In the genomic region with DNA sequence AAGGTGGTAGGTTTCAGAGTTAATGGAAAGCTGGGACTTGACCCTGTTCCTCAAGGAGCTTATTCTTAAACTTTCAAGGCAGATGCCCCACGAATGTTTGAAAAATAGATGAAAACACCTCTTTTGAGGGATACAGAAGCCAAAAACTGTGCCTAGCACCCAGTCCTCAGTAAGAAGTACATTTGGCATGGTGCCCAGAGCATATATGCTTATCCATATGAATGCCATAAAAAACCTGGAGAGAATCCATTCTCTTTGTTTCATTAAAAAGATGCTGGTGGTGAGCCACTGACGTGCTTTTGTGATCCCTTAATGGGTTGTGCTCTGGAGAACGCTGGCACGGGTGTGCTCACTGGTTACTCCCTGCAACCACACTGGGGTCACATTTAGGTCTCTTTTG, we compare ENCODE assay signal across 14 cellular contexts.
"Had no signal": no experiment of that assay in that cellular context is flagged by ENCODE, and none has a peak within 500 bp of the region (broad histone marks: within the 10 kb centered on the region; RNA-seq: fewer than 3 reads in every experiment).

No MANE protein-coding gene starts in this region.

- H3K27ac ChIP-seq: neutrophil had no signal

- H3K4me3 ChIP-seq: mucosa of descending colon, smooth muscle cell had no signal

- H3K27me3 ChIP-seq: neutrophil had no signal

- ATAC-seq: effector memory CD8-positive, alpha-beta T cell; mucosa of descending colon; naive thymus-derived CD8-positive, alpha-beta T cell; stimulated activated naive CD8-positive, alpha-beta T cell treated with anti-CD3 and anti-CD28 coated beads, Interleukin-15, Interleukin-2, amounts not matched to agents 100 U/mL and 50 U/mL, for 24 hours had no signal

- H3K4me3 Mint-ChIP-seq: activated CD4-positive, alpha-beta T cell treated with anti-CD3 and anti-CD28 coated beads, Interleukin-2, amount 10 ng/mL, durations not matched to agents 7 days and 5 days; activated naive CD8-positive, alpha-beta T cell treated with anti-CD3 and anti-CD28 coated beads for 36 hours; brain; effector memory CD8-positive, alpha-beta T cell; naive thymus-derived CD8-positive, alpha-beta T cell; T-helper 2 cell treated with Interferon-gamma antibody and Interleukin-4, amounts not matched to agents 5 μg/mL and 100 μg/mL, for 36 hours had no signal

- H3K9me3 Mint-ChIP-seq: activated CD4-positive, alpha-beta T cell treated with anti-CD3 and anti-CD28 coated beads, Interleukin-2, amount 10 ng/mL, durations not matched to agents 7 days and 5 days; activated naive CD8-positive, alpha-beta T cell treated with anti-CD3 and anti-CD28 coated beads for 36 hours; brain; effector memory CD8-positive, alpha-beta T cell; T-helper 2 cell treated with Interferon-gamma antibody and Interleukin-4, amounts not matched to agents 5 μg/mL and 100 μg/mL, for 36 hours had no signal

- H3K27ac Mint-ChIP-seq: activated CD4-positive, alpha-beta T cell treated with anti-CD3 and anti-CD28 coated beads, Interleukin-2, amount 10 ng/mL, durations not matched to agents 7 days and 5 days; activated naive CD8-positive, alpha-beta T cell treated with anti-CD3 and anti-CD28 coated beads for 36 hours; effector memory CD8-positive, alpha-beta T cell; naive thymus-derived CD8-positive, alpha-beta T cell; T-helper 2 cell treated with Interferon-gamma antibody and Interleukin-4, amounts not matched to agents 5 μg/mL and 100 μg/mL, for 36 hours had no signal

- H3K9me3 ChIP-seq: mucosa of descending colon, neutrophil had no signal

- DNase-seq: activated CD4-positive, alpha-beta T cell treated with anti-CD3 and anti-CD28 coated beads, Interleukin-2, amount 10 ng/mL, durations not matched to agents 7 days and 5 days; activated CD8-positive, alpha-beta memory T cell treated with anti-CD3 and anti-CD28 coated beads, Interleukin-2, amount 50 U/mL, for 48 hours; activated naive CD8-positive, alpha-beta T cell treated with anti-CD3 and anti-CD28 coated beads for 36 hours; cerebellar nuclear complex; dermis blood vessel endothelial cell; effector memory CD8-positive, alpha-beta T cell; mammary epithelial cell; naive thymus-derived CD8-positive, alpha-beta T cell; stimulated activated naive CD8-positive, alpha-beta T cell treated with anti-CD3 and anti-CD28 coated beads, Interleukin-15, Interleukin-2, amounts not matched to agents 100 U/mL and 50 U/mL, for 24 hours had no signal

- H3K27me3 Mint-ChIP-seq: activated CD4-positive, alpha-beta T cell treated with anti-CD3 and anti-CD28 coated beads, Interleukin-2, amount 10 ng/mL, durations not matched to agents 7 days and 5 days; activated naive CD8-positive, alpha-beta T cell treated with anti-CD3 and anti-CD28 coated beads for 36 hours; naive thymus-derived CD8-positive, alpha-beta T cell had no signal

- H3K36me3 Mint-ChIP-seq: activated naive CD8-positive, alpha-beta T cell treated with anti-CD3 and anti-CD28 coated beads for 36 hours; brain; naive thymus-derived CD8-positive, alpha-beta T cell had no signal
